In the genomic region with DNA sequence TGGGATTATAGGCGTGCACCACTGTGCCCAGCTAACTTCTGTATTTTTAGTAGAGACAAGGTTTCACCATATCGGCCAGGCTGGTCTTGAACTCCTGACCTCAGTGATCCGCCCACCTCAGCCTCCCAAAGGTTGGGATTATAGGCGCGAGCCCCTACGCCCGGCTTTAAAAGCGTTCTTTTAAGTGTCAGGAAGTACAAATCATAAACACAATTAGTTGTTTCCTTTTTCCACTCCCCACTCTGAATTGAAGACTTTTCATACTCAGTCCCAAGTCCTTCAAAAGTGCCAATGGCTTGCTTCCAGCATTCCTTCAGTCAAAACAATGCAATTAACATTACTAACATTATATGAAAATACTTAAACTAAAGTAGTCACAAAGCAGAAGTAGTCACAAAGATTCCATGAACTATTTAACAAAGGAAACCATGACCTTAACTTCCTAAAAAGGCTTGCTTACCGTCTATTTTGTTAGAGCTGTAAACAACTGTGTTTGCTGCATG, we compare ENCODE assay signal across 11 cellular contexts. TPM values are rescaled to one million over a fixed set of nuclear protein-coding genes. Genes with fewer than 3 reads are reported as not detected.
DNase-seq lines count a peak whose midpoint lies in the region; ATAC-seq, FAIRE-seq and TF ChIP-seq lines count a peak whose summit lies in the region.
"Had no signal": no experiment of that assay in that cellular context is flagged by ENCODE, and none has a peak within 500 bp of the region (broad histone marks: within the 10 kb centered on the region; RNA-seq: fewer than 3 reads in every experiment).

No MANE protein-coding gene starts in this region.

- BruUV-seq in K562 (replicated peaks; lab: Mats Ljungman, UMichigan) = no TSS peak

- peaks cover 5% of the 10 kb centered on the region for H3K9me1 ChIP-seq in K562 (ENCODE audit: control insufficient read depth, insufficient read depth, low read length)

- H3K9ac ChIP-seq in K562 (ENCODE audit: insufficient read depth in 1 of 2, low read depth in 2 of 2, low read length in 2 of 2) = no peak overlapping the region

- POLR2A ChIA-PET in K562 (lab: Yijun Ruan, JAX) = interaction anchor here (1.2 to 1.5 kb wide), 2 partner anchors 10 to 25 kb away, joined by 5 to 10 read pairs; partner anchors contain the start of gene PPM1M

- H3K4me1 Mint-ChIP-seq in activated naive CD4-positive, alpha-beta T cell treated with anti-CD3 and anti-CD28 coated beads, Interleukin-2, amount 50 U/mL, for 24 hours = peaks cover 85% of the 10 kb centered on the region

- CTCF ChIA-PET in K562 (lab: Yijun Ruan, JAX; ENCODE audit: low intra/inter-chr PET ratio) = no interaction called here

- intact Hi-C loops in K562 (cut with micrococcal nuclease) = no loop called here
- intact Hi-C loops in lower lobe of right lung (cut with DNase I) = no loop called here
- intact Hi-C loops in transverse colon (cut with DNase I; ENCODE audit: low total_unique reads) = no loop called here

- H3K27me3 Mint-ChIP-seq in activated naive CD4-positive, alpha-beta T cell treated with anti-CD3 and anti-CD28 coated beads, Interleukin-2, amount 50 U/mL, for 24 hours = no peaks in the 10 kb centered on the region

- no peaks in the 10 kb centered on the region for H3K9me3 ChIP-seq in K562 (replicated peaks; ENCODE audit: control insufficient read depth, insufficient read depth, low read depth, low read length)
- H3K9me3 ChIP-seq in lower lobe of right lung = no peaks in the 10 kb centered on the region
- no peaks in the 10 kb centered on the region for H3K9me3 ChIP-seq in transverse colon
- H3K9me3 ChIP-seq: SJSA1 had no signal

- no peak for TF ChIP-seq CTCF in K562 (IDR thresholded peaks at IDR 0.05 in 2 of 3, conservative IDR thresholded peaks at IDR 0.05 in 1 of 3; ENCODE audit: insufficient read depth in 2 of 3, low read depth in 1 of 3, low read length in 3 of 3)
- no peak for TF ChIP-seq CTCF in lower lobe of right lung (IDR thresholded peaks at IDR 0.05)
- TF ChIP-seq CTCF in transverse colon (IDR thresholded peaks at IDR 0.05) = no peak

- H3K36me3 Mint-ChIP-seq in activated naive CD4-positive, alpha-beta T cell treated with anti-CD3 and anti-CD28 coated beads, Interleukin-2, amount 50 U/mL, for 24 hours = peaks cover 38% of the 10 kb centered on the region

- H3K4me1 ChIP-seq in K562 (replicated peaks in 1 of 2; ENCODE audit: control insufficient read depth in 2 of 2, insufficient read depth in 2 of 2, low read length in 2 of 2) (peaks cover 0 to 4% of the 10 kb centered on the region in 2 experiments; a peak in 3 of 5 replicates), lower lobe of right lung (peaks cover 84% of the 10 kb centered on the region), transverse colon (peaks cover 17 to 68% (median 35%) of the 10 kb centered on the region in 4 donors)

- in situ Hi-C loops in K562 (cut with MboI) (no loop called here), transverse colon (cut with MboI; ENCODE audit: low pct_ligation_motif_present in 1 of 4, low pct_unique_long_range_greater_than_20kb in 1 of 4, low sequenced_read_pairs in 3 of 4) (no loop called here)

- DNase-seq in activated naive CD4-positive, alpha-beta T cell (lab: John Stamatoyannopoulos, UW) = no peak
- DNase-seq in K562 (ENCODE audit: extremely low read depth in 1 of 4, low spot score in 3 of 4) = no peak
- peak; percentile 60 for DNase-seq in lower lobe of right lung
- DNase-seq in transverse colon = no peak
- DNase-seq in HCEC 1CT = no peak
- DNase-seq: erythroblast, mesendoderm had no signal

- peak overlapping the region; percentile 17; the same call in 1 of the 3 replicates for H3K27ac ChIP-seq in K562 (ENCODE audit: extremely low read depth, low read depth, low read length)
- H3K27ac ChIP-seq in lower lobe of right lung = peak overlapping the region; percentile 44
- H3K27ac ChIP-seq in transverse colon = peak overlapping the region; percentile 41 to 66 (median 56)

- H3K36me3 ChIP-seq in K562 (ENCODE audit: control insufficient read depth, insufficient read depth, low read length) (peaks cover 92% of the 10 kb centered on the region), lower lobe of right lung (peaks cover 82% of the 10 kb centered on the region), transverse colon (peaks cover 0 to 50% (median 20%) of the 10 kb centered on the region in 4 donors)

- H3K27me3 ChIP-seq in K562 (ENCODE audit: control insufficient read depth in 2 of 2, insufficient read depth in 2 of 2, low read length in 2 of 2) (no peaks in the 10 kb centered on the region), lower lobe of right lung (ENCODE audit: low read depth) (no peaks in the 10 kb centered on the region), transverse colon (no peaks in the 10 kb centered on the region)
- H3K27me3 ChIP-seq: SJSA1 had no signal

- H3K4me3 ChIP-seq in K562 (no peak overlapping the region), lower lobe of right lung (peak overlapping the region; percentile 2), transverse colon (no peak overlapping the region)
- H3K4me3 ChIP-seq: SJSA1 had no signal

- H3K4me3 Mint-ChIP-seq in activated naive CD4-positive, alpha-beta T cell treated with anti-CD3 and anti-CD28 coated beads, Interleukin-2, amount 50 U/mL, for 24 hours = peak overlapping the region; percentile 99

- no peak for ATAC-seq in K562
- peak; percentile 44 to 62 for ATAC-seq in lower lobe of right lung
- ATAC-seq in GM18520 (IDR thresholded peaks at IDR 0.05; ENCODE audit: unreplicated experiment) = no peak
- ATAC-seq in GM19397 (IDR thresholded peaks at IDR 0.05; ENCODE audit: unreplicated experiment) = no peak

- no peak for FAIRE-seq in K562 (lab: Jason Lieb, UNC)

- H4K20me1 ChIP-seq in K562 (replicated peaks; ENCODE audit: control insufficient read depth, insufficient read depth, low read length) = peaks cover 12% of the 10 kb centered on the region; the same call in 1 of the 2 replicates

- TF ChIP-seq POLR2A in K562 (conservative IDR thresholded peaks at IDR 0.05) = no peak
- no peak for TF ChIP-seq POLR2A in transverse colon (IDR thresholded peaks at IDR 0.05)

- H3K9me3 Mint-ChIP-seq in activated naive CD4-positive, alpha-beta T cell treated with anti-CD3 and anti-CD28 coated beads, Interleukin-2, amount 50 U/mL, for 24 hours = no peaks in the 10 kb centered on the region

- no peak overlapping the region for H3K4me2 ChIP-seq in K562 (ENCODE audit: insufficient read depth, low read length)

- peak overlapping the region; percentile 94 for H3K27ac Mint-ChIP-seq in activated naive CD4-positive, alpha-beta T cell treated with anti-CD3 and anti-CD28 coated beads, Interleukin-2, amount 50 U/mL, for 24 hours

- TF ChIP-seq EP300 in K562 (IDR thresholded peaks at IDR 0.05; ENCODE audit: low read length) (no peak), transverse colon (IDR thresholded peaks at IDR 0.05; ENCODE audit: low read depth) (no peak)

- no peak for TF ChIP-seq RAD21 in K562 (CRISPR knock-in tag; conservative IDR thresholded peaks at IDR 0.05 in 1 of 2, IDR thresholded peaks at IDR 0.05 in 1 of 2)

- 59% methylated on average over 9 of the region's 9 CpGs for WGBS in K562 (ENCODE audit: insufficient coverage, low coverage, missing lambda C conversion rate)
- WGBS in transverse colon (ENCODE audit: low coverage in 1 of 2), 2 donors = 42 to 43% methylated on average over 6 to 9 of the region's 9 CpGs

- H3K79me2 ChIP-seq in K562 (ENCODE audit: control insufficient read depth, insufficient read depth, low read length) = peaks cover 91% of the 10 kb centered on the region

- no peak overlapping the region for H2AFZ ChIP-seq in K562 (ENCODE audit: low read depth, low read length)

RNA-seq across cellular contexts. Expression of gene WDR82, which starts 8.1 kb away (rescaled TPM):
- 32.1 and 34.4 TPM in 2 replicates for total RNA-seq in K562 (2011; cell fraction: chromatin; rRNA removed; ENCODE audit: low replicate concordance)
- total RNA-seq in K562 (2011; cell fraction: nucleolus; rRNA removed) = 18.3 and 21.8 TPM in 2 replicates
- 32.9 and 48.2 TPM in 2 replicates for total RNA-seq in K562 (2011; cell fraction: nucleoplasm; rRNA removed)
- total RNA-seq in K562 (2014; rRNA removed) (22.0 and 29.6 TPM in 2 replicates), K562 (2014; rRNA removed; fragmentation: Illumina TruSeq; extraction: Trizol) (37.1 and 41.0 TPM in 2 replicates), K562 (2015; rRNA removed; fragmentation: Illumina TruSeq; extraction: Trizol) (36.1 and 39.0 TPM in 2 replicates), K562 (2021) (44.4 and 45.9 TPM in 2 replicates), lower lobe of right lung (60.2 TPM), transverse colon (10 to 100 TPM; 14.6 to 44.9 (median 40.8) TPM)
- polyA plus RNA-seq in K562 (2011; rRNA removed) (38.0 and 62.9 TPM in 2 replicates), K562 (2014; fragmentation: Illumina TruSeq; extraction: Trizol) (45.3 and 46.2 TPM in 2 replicates), K562 (2014; fragmentation: Nextera tagmentation; extraction: Ambion mirVana) (1 to 10 TPM; 6.4 to 8.0 TPM), K562 (2014; rRNA removed) (30.6 and 37.7 TPM in 2 replicates)
- 25.3 and 36.3 TPM in 2 replicates for polyA plus RNA-seq in K562 (2011; cell fraction: cytosol; rRNA removed)
- polyA plus RNA-seq in K562 (2011; cell fraction: nucleus; rRNA removed) = 9.0 and 10.3 TPM in 2 replicates
- 26.5 and 47.8 TPM in 2 replicates for polyA plus RNA-seq in K562 (2012)
- 59.8 and 79.3 TPM in 2 replicates for polyA minus RNA-seq in K562 (2011; rRNA and poly(A)+ RNA removed)
- polyA minus RNA-seq in K562 (2011; cell fraction: cytosol; rRNA and poly(A)+ RNA removed) = 28.9 and 31.4 TPM in 2 replicates
- polyA minus RNA-seq in K562 (2011; cell fraction: nucleus; rRNA and poly(A)+ RNA removed) = 9.8 and 14.4 TPM in 2 replicates

RNA-seq across cellular contexts. Expression of gene GLYCTK, which starts 17.3 kb away (rescaled TPM):
- 13.8 and 48.9 TPM in 2 replicates for total RNA-seq in K562 (2011; cell fraction: chromatin; rRNA removed; ENCODE audit: low replicate concordance)
- total RNA-seq in K562 (2011; cell fraction: nucleolus; rRNA removed) = 30.0 and 32.7 TPM in 2 replicates
- total RNA-seq in K562 (2011; cell fraction: nucleoplasm; rRNA removed) = 23.2 and 27.7 TPM in 2 replicates
- 5.8 and 6.4 TPM in 2 replicates for total RNA-seq in K562 (2014; rRNA removed)
- total RNA-seq in K562 (2014; rRNA removed; fragmentation: Illumina TruSeq; extraction: Trizol) = 1.3 and 1.9 TPM in 2 replicates
- total RNA-seq in K562 (2015; rRNA removed; fragmentation: Illumina TruSeq; extraction: Trizol) = 3.4 and 4.1 TPM in 2 replicates
- 7.3 and 8.3 TPM in 2 replicates for total RNA-seq in K562 (2021)
- 6.0 and 7.1 TPM in 2 replicates for polyA plus RNA-seq in K562 (2011; rRNA removed)
- polyA plus RNA-seq in K562 (2011; cell fraction: cytosol; rRNA removed) = 6.9 and 12.4 TPM in 2 replicates
- polyA plus RNA-seq in K562 (2011; cell fraction: nucleus; rRNA removed) = 35.6 and 67.1 TPM in 2 replicates
- polyA plus RNA-seq in K562 (2012) = 5.1 and 6.4 TPM in 2 replicates
- polyA plus RNA-seq in K562 (2014; fragmentation: Illumina TruSeq; extraction: Trizol) = 3.0 and 4.5 TPM in 2 replicates
- under 1 TPM; 0.18 to 0.55 TPM for polyA plus RNA-seq in K562 (2014; fragmentation: Nextera tagmentation; extraction: Ambion mirVana)
- 9.1 and 9.9 TPM in 2 replicates for polyA plus RNA-seq in K562 (2014; rRNA removed)
- 2.5 and 3.2 TPM in 2 replicates for polyA minus RNA-seq in K562 (2011; rRNA and poly(A)+ RNA removed)
- polyA minus RNA-seq in K562 (2011; cell fraction: cytosol; rRNA and poly(A)+ RNA removed) = 2.7 and 3.9 TPM in 2 replicates
- polyA minus RNA-seq in K562 (2011; cell fraction: nucleus; rRNA and poly(A)+ RNA removed) = 10.9 and 12.1 TPM in 2 replicates
- 9.5 TPM for total RNA-seq in lower lobe of right lung
- 100 to 1,000 TPM in 1 of 4 donors, 10 to 100 TPM in 3; 43.7 to 118 (median 73.7) TPM for total RNA-seq in transverse colon

RNA-seq across cellular contexts. Expression of gene PPM1M, which starts 24.7 kb away (rescaled TPM):
- 11.6 and 26.7 TPM in 2 replicates for total RNA-seq in K562 (2011; cell fraction: chromatin; rRNA removed; ENCODE audit: low replicate concordance)
- total RNA-seq in K562 (2011; cell fraction: nucleolus; rRNA removed) = 12.4 and 21.7 TPM in 2 replicates
- 15.0 and 16.4 TPM in 2 replicates for total RNA-seq in K562 (2011; cell fraction: nucleoplasm; rRNA removed)
- 4.4 and 4.5 TPM in 2 replicates for total RNA-seq in K562 (2014; rRNA removed)
- 3.3 TPM in 2 replicates for total RNA-seq in K562 (2014; rRNA removed; fragmentation: Illumina TruSeq; extraction: Trizol)
- total RNA-seq in K562 (2015; rRNA removed; fragmentation: Illumina TruSeq; extraction: Trizol) = 2.0 and 2.8 TPM in 2 replicates
- total RNA-seq in K562 (2021) = 5.0 and 7.0 TPM in 2 replicates
- 9.2 and 9.9 TPM in 2 replicates for polyA plus RNA-seq in K562 (2011; rRNA removed)
- 9.0 and 11.2 TPM in 2 replicates for polyA plus RNA-seq in K562 (2011; cell fraction: cytosol; rRNA removed)
- 37.5 and 44.1 TPM in 2 replicates for polyA plus RNA-seq in K562 (2011; cell fraction: nucleus; rRNA removed)
- 5.9 and 21.1 TPM in 2 replicates for polyA plus RNA-seq in K562 (2012)
- 6.5 and 6.6 TPM in 2 replicates for polyA plus RNA-seq in K562 (2014; fragmentation: Illumina TruSeq; extraction: Trizol)
- polyA plus RNA-seq in K562 (2014; fragmentation: Nextera tagmentation; extraction: Ambion mirVana) = 1 to 10 TPM; 1.4 to 1.5 TPM
- 4.6 and 6.9 TPM in 2 replicates for polyA plus RNA-seq in K562 (2014; rRNA removed)
- polyA minus RNA-seq in K562 (2011; rRNA and poly(A)+ RNA removed) = 4.8 and 5.7 TPM in 2 replicates
- polyA minus RNA-seq in K562 (2011; cell fraction: cytosol; rRNA and poly(A)+ RNA removed) = 2.2 and 2.7 TPM in 2 replicates
- 6.2 and 7.9 TPM in 2 replicates for polyA minus RNA-seq in K562 (2011; cell fraction: nucleus; rRNA and poly(A)+ RNA removed)
- 53.4 TPM for total RNA-seq in lower lobe of right lung
- total RNA-seq in transverse colon = 1 to 10 TPM; 2.0 to 8.4 (median 6.2) TPM

RNA-seq across cellular contexts. Expression of gene TWF2, which starts 31.3 kb away (rescaled TPM):
- 4.4 and 12.4 TPM in 2 replicates for total RNA-seq in K562 (2011; cell fraction: chromatin; rRNA removed; ENCODE audit: low replicate concordance)
- total RNA-seq in K562 (2011; cell fraction: nucleolus; rRNA removed) = 15.1 and 18.7 TPM in 2 replicates
- total RNA-seq in K562 (2011; cell fraction: nucleoplasm; rRNA removed) = 6.9 and 10.0 TPM in 2 replicates
- total RNA-seq in K562 (2014; rRNA removed) = 49.1 and 56.9 TPM in 2 replicates
- 9.6 and 11.4 TPM in 2 replicates for total RNA-seq in K562 (2014; rRNA removed; fragmentation: Illumina TruSeq; extraction: Trizol)
- 26.8 and 27.0 TPM in 2 replicates for total RNA-seq in K562 (2015; rRNA removed; fragmentation: Illumina TruSeq; extraction: Trizol)
- total RNA-seq in K562 (2021) = 49.1 and 53.6 TPM in 2 replicates
- 35.7 and 47.1 TPM in 2 replicates for polyA plus RNA-seq in K562 (2011; rRNA removed)
- 68.9 and 112 TPM in 2 replicates for polyA plus RNA-seq in K562 (2011; cell fraction: cytosol; rRNA removed)
- polyA plus RNA-seq in K562 (2011; cell fraction: nucleus; rRNA removed) = 30.0 and 32.4 TPM in 2 replicates
- polyA plus RNA-seq in K562 (2012) = 38.0 and 90.9 TPM in 2 replicates
- 29.7 and 43.9 TPM in 2 replicates for polyA plus RNA-seq in K562 (2014; fragmentation: Illumina TruSeq; extraction: Trizol)
- 1 to 10 TPM in 1 of 2 experiments, under 1 TPM in 1; 0.11 to 1.7 TPM for polyA plus RNA-seq in K562 (2014; fragmentation: Nextera tagmentation; extraction: Ambion mirVana)
- 59.4 and 61.9 TPM in 2 replicates for polyA plus RNA-seq in K562 (2014; rRNA removed)
- polyA minus RNA-seq in K562 (2011; rRNA and poly(A)+ RNA removed) = 21.1 and 22.8 TPM in 2 replicates
- polyA minus RNA-seq in K562 (2011; cell fraction: cytosol; rRNA and poly(A)+ RNA removed) = 37.2 and 37.3 TPM in 2 replicates
- 6.6 and 9.1 TPM in 2 replicates for polyA minus RNA-seq in K562 (2011; cell fraction: nucleus; rRNA and poly(A)+ RNA removed)
- total RNA-seq in lower lobe of right lung = 62.2 TPM
- total RNA-seq in transverse colon = 10 to 100 TPM; 29.9 to 82.7 (median 61.0) TPM

RNA-seq across cellular contexts. Expression of gene TLR9, which starts 44.9 kb away (rescaled TPM):
- total RNA-seq in K562 (2011; cell fraction: chromatin; rRNA removed; ENCODE audit: low replicate concordance) = not detected in 2 replicates
- 0.13 TPM in 1 of 2 replicates, not detected in the other for total RNA-seq in K562 (2011; cell fraction: nucleolus; rRNA removed)
- 0.15 TPM in 1 of 2 replicates, not detected in the other for total RNA-seq in K562 (2011; cell fraction: nucleoplasm; rRNA removed)
- total RNA-seq in K562 (2014; rRNA removed) = not detected in 2 replicates
- not detected in 2 replicates for total RNA-seq in K562 (2014; rRNA removed; fragmentation: Illumina TruSeq; extraction: Trizol)
- total RNA-seq in K562 (2015; rRNA removed; fragmentation: Illumina TruSeq; extraction: Trizol) = not detected in 2 replicates
- not detected in 2 replicates for total RNA-seq in K562 (2021)
- polyA plus RNA-seq in K562 (2011; rRNA removed) = not detected in 2 replicates
- not detected in 2 replicates for polyA plus RNA-seq in K562 (2011; cell fraction: cytosol; rRNA removed)
- polyA plus RNA-seq in K562 (2011; cell fraction: nucleus; rRNA removed) = 0.10 TPM in 1 of 2 replicates, not detected in the other
- 0.01 and 0.21 TPM in 2 replicates for polyA plus RNA-seq in K562 (2012)
- polyA plus RNA-seq in K562 (2014; fragmentation: Illumina TruSeq; extraction: Trizol) = not detected in 2 replicates
- polyA plus RNA-seq in K562 (2014; fragmentation: Nextera tagmentation; extraction: Ambion mirVana) = not detected
- not detected in 2 replicates for polyA plus RNA-seq in K562 (2014; rRNA removed)
- polyA minus RNA-seq in K562 (2011; rRNA and poly(A)+ RNA removed) = not detected in 2 replicates
- not detected in 2 replicates for polyA minus RNA-seq in K562 (2011; cell fraction: cytosol; rRNA and poly(A)+ RNA removed)
- not detected in 2 replicates for polyA minus RNA-seq in K562 (2011; cell fraction: nucleus; rRNA and poly(A)+ RNA removed)
- 1.0 TPM for total RNA-seq in lower lobe of right lung
- total RNA-seq in transverse colon = under 1 TPM in 1 of 4 donors, not detected in 3; 0.16 TPM
- total RNA-seq: SJSA1 had no signal

Comparison
In these comparisons a context has a peak if more than half of its experiments do, and no peak if none do; other contexts are left out.
1. ATAC-seq: peak in lower lobe of right lung (2 of 2); none in K562 (single experiment), GM18520 (single experiment) and GM19397 (single experiment).
2. Peak in every context shown above with its lines, with median percentiles within 50 percentile points of each other: H3K27ac ChIP-seq.